Comparison of ENCODE assay signal across 8 cellular contexts in genomic region chr11:64185323-64186204, GRCh38. TPM values are rescaled to one million over a fixed set of nuclear protein-coding genes. Genes with fewer than 3 reads are reported as not detected.
DNase-seq lines count a peak whose midpoint lies in the region; ATAC-seq and TF ChIP-seq lines count a peak whose summit lies in the region.

STIP1 (plus strand) TSS chr11:64186171; CDS start chr11:64186262, 91 bp downstream.

- TF ChIP-seq EP300 in SK-N-SH (IDR thresholded peaks at IDR 0.05; ENCODE audit: borderline replicate concordance in 1 of 2, low read depth in 1 of 2, low read length in 1 of 2): peak in 1 of 2 experiments; percentile 85; a peak in 2 of 4 replicates

- ATAC-seq in HG02571 (IDR thresholded peaks at IDR 0.05; ENCODE audit: unreplicated experiment): peak; percentile 83

- DNase-seq in GM10248 (ENCODE audit: extremely low spot score): peak; percentile 97
- peak; percentile 97 for DNase-seq in NCI-H1048 (lab: John Stamatoyannopoulos, UW)
- DNase-seq in SK-N-SH: peak; percentile 96
- peak; percentile 98 for DNase-seq in activated naive CD4-positive, alpha-beta T cell treated with anti-CD3 and anti-CD28 coated beads, Interleukin-2, amount 50 U/mL, for 16 hours
- peak; percentile 100 for DNase-seq in globus pallidus (ENCODE audit: low spot score)
- DNase-seq in occipital lobe (lab: John Stamatoyannopoulos, UW): peak; percentile 100

- peaks cover 33% of the 10 kb centered on the region for H3K79me2 ChIP-seq in SK-N-SH (ENCODE audit: insufficient read depth)

- H3K9me2 ChIP-seq in SK-N-SH: no peaks in the 10 kb centered on the region

- peaks cover 0 to 8% of the 10 kb centered on the region in 2 experiments for H3K36me3 ChIP-seq in SK-N-SH (replicated peaks in 1 of 2; ENCODE audit: control insufficient read depth in 1 of 2, insufficient read depth in 2 of 2, low read length in 1 of 2)

- peak within 1 kb of the TSS; percentile 83 for H3K4me2 ChIP-seq in SK-N-SH

- 2% methylated on average over 27 of the region's 72 CpGs for WGBS in SK-N-SH (ENCODE audit: low lambda C conversion rate)

- POLR2A ChIA-PET in GM10248 (lab: Yijun Ruan, JAX) (interaction anchor here (0.7 to 3.9 kb wide), 18 partner anchors 10 to 593 kb away, joined by 3 to 36 read pairs (median 4); partner anchors contain the start of genes BAD, FERMT3, FKBP2 and PRDX5), SK-N-SH (lab: Yijun Ruan, JAX) (interaction anchor here (0.6 to 1.9 kb wide), 15 partner anchors 16 to 1315 kb away, joined by 3 to 9 read pairs (median 3); partner anchors contain the start of gene NUDT22)

- peaks cover 22% of the 10 kb centered on the region for H3F3A ChIP-seq in SK-N-SH (replicated peaks; ENCODE audit: insufficient read depth)

- H3K4me3 ChIP-seq in SK-N-SH (ENCODE audit: low read depth in 2 of 2, low read length in 1 of 2): peak within 1 kb of the TSS; percentile 59 to 67

- CTCF ChIA-PET in GM10248 (lab: Yijun Ruan, JAX): interaction anchor here (0.8 to 6.8 kb wide), 10 partner anchors 10 to 185 kb away, joined by 3 to 61 read pairs (median 5); partner anchors contain the start of genes CATSPERZ and FERMT3
- CTCF ChIA-PET in SK-N-SH (lab: Yijun Ruan, JAX): interaction anchor here (1.0 to 2.7 kb wide), 9 partner anchors 9 to 241 kb away, joined by 3 to 10 read pairs (median 5); partner anchors contain the start of gene FERMT3

- peak within 1 kb of the TSS; percentile 32; the same call in 1 of the 2 replicates for H2AFZ ChIP-seq in SK-N-SH (ENCODE audit: low read depth)

- H3K9ac ChIP-seq in SK-N-SH: peak within 1 kb of the TSS; percentile 78

- TF ChIP-seq RAD21 in SK-N-SH (IDR thresholded peaks at IDR 0.05; ENCODE audit: low read length): no peak

- H3K27me3 ChIP-seq in SK-N-SH (ENCODE audit: insufficient read depth): no peaks in the 10 kb centered on the region

- no peaks in the 10 kb centered on the region for H3K9me3 ChIP-seq in SK-N-SH

- TF ChIP-seq CTCF in GM10248 (IDR thresholded peaks at IDR 0.05; ENCODE audit: control extremely low read depth, extremely low read depth, low read depth, missing control alignments) (no peak), SK-N-SH (IDR thresholded peaks at IDR 0.05) (peak; percentile 34)

- H3K27ac ChIP-seq in SK-N-SH (ENCODE audit: low read depth in 2 of 2, low read length in 1 of 2): peak within 1 kb of the TSS; percentile 88 to 90
- H3K27ac ChIP-seq in temporal lobe (ENCODE audit: low read depth, low read length): peak within 1 kb of the TSS; percentile 98

- H4K20me1 ChIP-seq in SK-N-SH (ENCODE audit: insufficient read depth): peaks cover 17% of the 10 kb centered on the region

- H3K4me1 ChIP-seq in SK-N-SH (ENCODE audit: control insufficient read depth in 1 of 2, insufficient read depth in 2 of 2, low read depth in 1 of 2, low read length in 1 of 2): peaks cover 12 to 28% of the 10 kb centered on the region in 2 experiments; a peak in 3 of 4 replicates

TF ChIP-seq in SK-N-SH, 30 proteins besides CTCF, POLR2A, EP300 and RAD21 (continues in another document):
- no peak for TF ChIP-seq NRF1 (IDR thresholded peaks at IDR 0.05; ENCODE audit: low read depth, low read length)
- TF ChIP-seq FOSL2 (IDR thresholded peaks at IDR 0.05; ENCODE audit: borderline replicate concordance, low read depth): no peak
- no peak for TF ChIP-seq SMC3 (IDR thresholded peaks at IDR 0.05; ENCODE audit: low read depth, low read length)
- TF ChIP-seq, protein P1, sequence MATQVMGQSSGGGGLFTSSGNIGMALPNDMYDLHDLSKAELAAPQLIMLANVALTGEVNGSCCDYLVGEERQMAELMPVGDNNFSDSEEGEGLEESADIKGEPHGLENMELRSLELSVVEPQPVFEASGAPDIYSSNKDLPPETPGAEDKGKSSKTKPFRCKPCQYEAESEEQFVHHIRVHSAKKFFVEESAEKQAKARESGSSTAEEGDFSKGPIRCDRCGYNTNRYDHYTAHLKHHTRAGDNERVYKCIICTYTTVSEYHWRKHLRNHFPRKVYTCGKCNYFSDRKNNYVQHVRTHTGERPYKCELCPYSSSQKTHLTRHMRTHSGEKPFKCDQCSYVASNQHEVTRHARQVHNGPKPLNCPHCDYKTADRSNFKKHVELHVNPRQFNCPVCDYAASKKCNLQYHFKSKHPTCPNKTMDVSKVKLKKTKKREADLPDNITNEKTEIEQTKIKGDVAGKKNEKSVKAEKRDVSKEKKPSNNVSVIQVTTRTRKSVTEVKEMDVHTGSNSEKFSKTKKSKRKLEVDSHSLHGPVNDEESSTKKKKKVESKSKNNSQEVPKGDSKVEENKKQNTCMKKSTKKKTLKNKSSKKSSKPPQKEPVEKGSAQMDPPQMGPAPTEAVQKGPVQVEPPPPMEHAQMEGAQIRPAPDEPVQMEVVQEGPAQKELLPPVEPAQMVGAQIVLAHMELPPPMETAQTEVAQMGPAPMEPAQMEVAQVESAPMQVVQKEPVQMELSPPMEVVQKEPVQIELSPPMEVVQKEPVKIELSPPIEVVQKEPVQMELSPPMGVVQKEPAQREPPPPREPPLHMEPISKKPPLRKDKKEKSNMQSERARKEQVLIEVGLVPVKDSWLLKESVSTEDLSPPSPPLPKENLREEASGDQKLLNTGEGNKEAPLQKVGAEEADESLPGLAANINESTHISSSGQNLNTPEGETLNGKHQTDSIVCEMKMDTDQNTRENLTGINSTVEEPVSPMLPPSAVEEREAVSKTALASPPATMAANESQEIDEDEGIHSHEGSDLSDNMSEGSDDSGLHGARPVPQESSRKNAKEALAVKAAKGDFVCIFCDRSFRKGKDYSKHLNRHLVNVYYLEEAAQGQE (IDR thresholded peaks at IDR 0.05; ENCODE audit: low read depth, low read length): peak; percentile 61
- TF ChIP-seq TCF12 (IDR thresholded peaks at IDR 0.05): no peak
- no peak for TF ChIP-seq FOXM1 (IDR thresholded peaks at IDR 0.05; ENCODE audit: low read depth)
- no peak for TF ChIP-seq NFIC (IDR thresholded peaks at IDR 0.05; ENCODE audit: borderline replicate concordance)
- TF ChIP-seq MEF2A (IDR thresholded peaks at IDR 0.05; ENCODE audit: borderline replicate concordance, low read depth): no peak
- TF ChIP-seq SIN3A (IDR thresholded peaks at IDR 0.05; ENCODE audit: borderline replicate concordance, low read depth, low read length): no peak
- TF ChIP-seq RFX5 (IDR thresholded peaks at IDR 0.05; ENCODE audit: low read length): no peak
- TF ChIP-seq, protein P2, sequence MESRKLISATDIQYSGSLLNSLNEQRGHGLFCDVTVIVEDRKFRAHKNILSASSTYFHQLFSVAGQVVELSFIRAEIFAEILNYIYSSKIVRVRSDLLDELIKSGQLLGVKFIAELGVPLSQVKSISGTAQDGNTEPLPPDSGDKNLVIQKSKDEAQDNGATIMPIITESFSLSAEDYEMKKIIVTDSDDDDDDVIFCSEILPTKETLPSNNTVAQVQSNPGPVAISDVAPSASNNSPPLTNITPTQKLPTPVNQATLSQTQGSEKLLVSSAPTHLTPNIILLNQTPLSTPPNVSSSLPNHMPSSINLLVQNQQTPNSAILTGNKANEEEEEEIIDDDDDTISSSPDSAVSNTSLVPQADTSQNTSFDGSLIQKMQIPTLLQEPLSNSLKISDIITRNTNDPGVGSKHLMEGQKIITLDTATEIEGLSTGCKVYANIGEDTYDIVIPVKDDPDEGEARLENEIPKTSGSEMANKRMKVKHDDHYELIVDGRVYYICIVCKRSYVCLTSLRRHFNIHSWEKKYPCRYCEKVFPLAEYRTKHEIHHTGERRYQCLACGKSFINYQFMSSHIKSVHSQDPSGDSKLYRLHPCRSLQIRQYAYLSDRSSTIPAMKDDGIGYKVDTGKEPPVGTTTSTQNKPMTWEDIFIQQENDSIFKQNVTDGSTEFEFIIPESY (IDR thresholded peaks at IDR 0.05; ENCODE audit: borderline replicate concordance, low read depth): no peak
- no peak for TF ChIP-seq GATA2 (CRISPR knock-in tag; IDR thresholded peaks at IDR 0.05)
- no peak for TF ChIP-seq RXRA (IDR thresholded peaks at IDR 0.05; ENCODE audit: borderline replicate concordance, low read depth)
- TF ChIP-seq, protein P3, sequence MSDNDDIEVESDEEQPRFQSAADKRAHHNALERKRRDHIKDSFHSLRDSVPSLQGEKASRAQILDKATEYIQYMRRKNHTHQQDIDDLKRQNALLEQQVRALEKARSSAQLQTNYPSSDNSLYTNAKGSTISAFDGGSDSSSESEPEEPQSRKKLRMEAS (IDR thresholded peaks at IDR 0.05; ENCODE audit: low read depth): peak; percentile 99
- no peak for TF ChIP-seq RCOR1 (IDR thresholded peaks at IDR 0.05; ENCODE audit: low read length)
- peak; percentile 81 for TF ChIP-seq MXI1 (IDR thresholded peaks at IDR 0.05; ENCODE audit: low read depth, low read length)
- peak; percentile 54; the same call in 1 of the 2 replicates for TF ChIP-seq YY1 (IDR thresholded peaks at IDR 0.05; ENCODE audit: low read depth)
- TF ChIP-seq TEAD4 (IDR thresholded peaks at IDR 0.05; ENCODE audit: borderline replicate concordance, insufficient read depth): no peak
- TF ChIP-seq ELF1 (IDR thresholded peaks at IDR 0.05): peak; percentile 67
- TF ChIP-seq GABPA (IDR thresholded peaks at IDR 0.05; ENCODE audit: low read depth): peak; percentile 66; the same call in 1 of the 2 replicates
- peak; percentile 98 for TF ChIP-seq POLR2AphosphoS5 (IDR thresholded peaks at IDR 0.05; ENCODE audit: low read depth, low read length)
- TF ChIP-seq, protein P4, sequence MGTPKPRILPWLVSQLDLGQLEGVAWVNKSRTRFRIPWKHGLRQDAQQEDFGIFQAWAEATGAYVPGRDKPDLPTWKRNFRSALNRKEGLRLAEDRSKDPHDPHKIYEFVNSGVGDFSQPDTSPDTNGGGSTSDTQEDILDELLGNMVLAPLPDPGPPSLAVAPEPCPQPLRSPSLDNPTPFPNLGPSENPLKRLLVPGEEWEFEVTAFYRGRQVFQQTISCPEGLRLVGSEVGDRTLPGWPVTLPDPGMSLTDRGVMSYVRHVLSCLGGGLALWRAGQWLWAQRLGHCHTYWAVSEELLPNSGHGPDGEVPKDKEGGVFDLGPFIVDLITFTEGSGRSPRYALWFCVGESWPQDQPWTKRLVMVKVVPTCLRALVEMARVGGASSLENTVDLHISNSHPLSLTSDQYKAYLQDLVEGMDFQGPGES (IDR thresholded peaks at IDR 0.05; ENCODE audit: low read depth, low read length): peak; percentile 100
- no peak for TF ChIP-seq EZH2phosphoT487 (IDR thresholded peaks at IDR 0.05; ENCODE audit: borderline replicate concordance, low read depth)
- peak; percentile 98 for TF ChIP-seq TAF1 (IDR thresholded peaks at IDR 0.05; ENCODE audit: borderline replicate concordance, low read depth, low read length)

RNA-seq across cellular contexts. Expression of gene STIP1, which starts in this region (rescaled TPM):
- 163 TPM in 2 replicates for polyA plus RNA-seq in SK-N-SH (2012; rRNA removed)
- 133 and 154 TPM in 2 replicates for polyA plus RNA-seq in SK-N-SH (2012; cell fraction: cytosol; rRNA removed)
- polyA plus RNA-seq in SK-N-SH (2012; cell fraction: nucleus; rRNA removed): 146 and 203 TPM in 2 replicates
- 69.4 TPM for total RNA-seq in occipital lobe
- total RNA-seq in temporal lobe: 62.9 TPM

Comparison
In these comparisons a context has a peak if more than half of its experiments do, and no peak if none do; other contexts are left out.
1. Peak in every context shown above with its lines: DNase-seq, ATAC-seq, H3K4me3 ChIP-seq and H3K27ac ChIP-seq.